Comparison of ENCODE assay signal across 15 cellular contexts in genomic region chr11:108559340-108559739, GRCh38. TPM values are rescaled to one million over a fixed set of nuclear protein-coding genes. Genes with fewer than 3 reads are reported as not detected.
DNase-seq lines count a peak whose midpoint lies in the region; ATAC-seq and TF ChIP-seq lines count a peak whose summit lies in the region.
"Had no signal": no experiment of that assay in that cellular context is flagged by ENCODE, and none has a peak within 500 bp of the region (broad histone marks: within the 10 kb centered on the region; RNA-seq: fewer than 3 reads in every experiment).

No MANE protein-coding gene starts in this region.

- no peaks in the 10 kb centered on the region for H3K27me3 ChIP-seq in dorsolateral prefrontal cortex
- H3K27me3 ChIP-seq: pancreas, vagina had no signal

- ATAC-seq in SK-N-SH treated with all-trans-retinoic acid at 6 μM for 48 hours (peak; percentile 71), GM21529 (IDR thresholded peaks at IDR 0.05; ENCODE audit: unreplicated experiment) (no peak)
- no peak for ATAC-seq in activated naive CD4-positive, alpha-beta T cell treated with anti-CD3 and anti-CD28 coated beads, Interleukin-2, amount 50 U/mL, for 72 hours

- H3K9me3 Mint-ChIP-seq in activated naive CD4-positive, alpha-beta T cell treated with anti-CD3 and anti-CD28 coated beads, Interleukin-2, amount 50 U/mL, for 72 hours, result no peaks in the 10 kb centered on the region
- H3K9me3 Mint-ChIP-seq: T-helper 2 cell treated with Interferon-gamma antibody and Interleukin-4, amounts not matched to agents 5 μg/mL and 100 μg/mL, for 36 hours had no signal

- no peak for TF ChIP-seq CTCF in fibroblast of mammary gland (conservative IDR thresholded peaks at IDR 0.05; ENCODE audit: control insufficient read depth, insufficient read depth, low read depth, low read length)
- TF ChIP-seq CTCF in dorsolateral prefrontal cortex (IDR thresholded peaks at IDR 0.05 in 54 of 56, conservative IDR thresholded peaks at IDR 0.05 in 2 of 56; ENCODE audit: low read depth in 1 of 56, partially characterized antibody in 56 of 56), result no peak

- no peaks in the 10 kb centered on the region for H3K36me3 Mint-ChIP-seq in activated naive CD4-positive, alpha-beta T cell treated with anti-CD3 and anti-CD28 coated beads, Interleukin-2, amount 50 U/mL, for 72 hours

- H3K27ac ChIP-seq in dorsolateral prefrontal cortex, result no peak overlapping the region
- H3K27ac ChIP-seq: pancreas, PC-9, vagina had no signal

- intact Hi-C loops in dorsolateral prefrontal cortex (cut with DNase I), result no loop called here

- H3K27ac Mint-ChIP-seq in activated naive CD4-positive, alpha-beta T cell treated with anti-CD3 and anti-CD28 coated beads, Interleukin-2, amount 50 U/mL, for 72 hours, result no peak overlapping the region
- H3K27ac Mint-ChIP-seq: T-helper 2 cell treated with Interferon-gamma antibody and Interleukin-4, amounts not matched to agents 5 μg/mL and 100 μg/mL, for 36 hours had no signal

- no peak overlapping the region for H3K4me3 ChIP-seq in fibroblast of mammary gland (ENCODE audit: control insufficient read depth, low read depth, low read length)
- H3K4me3 ChIP-seq in dorsolateral prefrontal cortex, result no peak overlapping the region
- H3K4me3 ChIP-seq: pancreas, PC-9, vagina had no signal

- DNase-seq in A172 (ENCODE audit: low spot score) (peak; percentile 21), GM04503 (ENCODE audit: low read depth) (peak; percentile 55), fibroblast of mammary gland (ENCODE audit: low read depth) (peak; percentile 88), dorsolateral prefrontal cortex (no peak)
- DNase-seq in activated CD4-positive, CD25-positive, alpha-beta regulatory T cell treated with anti-CD3 and anti-CD28 coated beads, Interleukin-2, amount 50 U/mL, for 72 hours, result no peak
- no peak for DNase-seq in activated naive CD4-positive, alpha-beta T cell treated with anti-CD3 and anti-CD28 coated beads, Interleukin-2, amount 50 U/mL, for 72 hours (ENCODE audit: low spot score in 2 of 2)
- DNase-seq: activated CD4-positive, alpha-beta T cell treated with anti-CD3 and anti-CD28 coated beads, Interleukin-2, amount 50 U/mL, for 48 hours; activated naive CD4-positive, alpha-beta T cell treated with anti-CD3 and anti-CD28 coated beads, Interleukin-2, amount 50 U/mL, for 16 hours; effector CD8-positive, alpha-beta T cell; pancreas; PC-9 had no signal

TF ChIP-seq in SK-N-SH treated with all-trans-retinoic acid at 6 μM for 48 hours, 23 proteins besides CTCF, POLR2A, EP300 and RAD21:
- TF ChIP-seq ZNF565 (CRISPR knock-in tag; conservative IDR thresholded peaks at IDR 0.05; ENCODE audit: low read depth) (no peak), ZFP3 (CRISPR knock-in tag; IDR thresholded peaks at IDR 0.05) (no peak)

RNA-seq across cellular contexts. Expression of gene EXPH5, which starts 34.2 kb away (rescaled TPM):
- total RNA-seq in A172 (2014; rRNA removed; shearing (Covaris generic)), result 1.3 and 2.3 TPM in 2 replicates
- 10 to 100 TPM in 4 of 120 experiments, 1 to 10 TPM in 116; 1.5 to 12.1 (median 4.9) TPM for total RNA-seq in dorsolateral prefrontal cortex
- total RNA-seq in activated naive CD4-positive, alpha-beta T cell treated with anti-CD3 and anti-CD28 coated beads, Interleukin-2, amount 50 U/mL, for 72 hours, result 10 to 100 TPM in 1 of 2 donors, 1 to 10 TPM in 1; 5.6 to 11.8 TPM

Comparison
In these comparisons a context has a peak if more than half of its experiments do, and no peak if none do; other contexts are left out.
1. DNase-seq: peak in A172 (single experiment), GM04503 (single experiment) and fibroblast of mammary gland (single experiment); none in activated CD4-positive, CD25-positive, alpha-beta regulatory T cell treated with anti-CD3 and anti-CD28 coated beads, Interleukin-2, amount 50 U/mL, for 72 hours (single experiment), dorsolateral prefrontal cortex (0 of 10) and activated naive CD4-positive, alpha-beta T cell treated with anti-CD3 and anti-CD28 coated beads, Interleukin-2, amount 50 U/mL, for 72 hours (0 of 2).